In genomic region chr20:50301165-50301564, GRCh38 we compare ENCODE assay signal across 1 cellular context.
TF ChIP-seq lines count a peak whose summit lies in the region.

No MANE protein-coding gene starts in this region.

TF ChIP-seq in IMR-90, 13 proteins besides CTCF, POLR2A, EP300 and RAD21 (continued from another document):
- TF ChIP-seq, protein P1, sequence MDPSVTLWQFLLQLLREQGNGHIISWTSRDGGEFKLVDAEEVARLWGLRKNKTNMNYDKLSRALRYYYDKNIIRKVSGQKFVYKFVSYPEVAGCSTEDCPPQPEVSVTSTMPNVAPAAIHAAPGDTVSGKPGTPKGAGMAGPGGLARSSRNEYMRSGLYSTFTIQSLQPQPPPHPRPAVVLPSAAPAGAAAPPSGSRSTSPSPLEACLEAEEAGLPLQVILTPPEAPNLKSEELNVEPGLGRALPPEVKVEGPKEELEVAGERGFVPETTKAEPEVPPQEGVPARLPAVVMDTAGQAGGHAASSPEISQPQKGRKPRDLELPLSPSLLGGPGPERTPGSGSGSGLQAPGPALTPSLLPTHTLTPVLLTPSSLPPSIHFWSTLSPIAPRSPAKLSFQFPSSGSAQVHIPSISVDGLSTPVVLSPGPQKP (IDR thresholded peaks at IDR 0.05; ENCODE audit: borderline replicate concordance, low read depth, low read length), result no peak
